Comparison of ENCODE assay signal across 9 cellular contexts in the genomic region with DNA sequence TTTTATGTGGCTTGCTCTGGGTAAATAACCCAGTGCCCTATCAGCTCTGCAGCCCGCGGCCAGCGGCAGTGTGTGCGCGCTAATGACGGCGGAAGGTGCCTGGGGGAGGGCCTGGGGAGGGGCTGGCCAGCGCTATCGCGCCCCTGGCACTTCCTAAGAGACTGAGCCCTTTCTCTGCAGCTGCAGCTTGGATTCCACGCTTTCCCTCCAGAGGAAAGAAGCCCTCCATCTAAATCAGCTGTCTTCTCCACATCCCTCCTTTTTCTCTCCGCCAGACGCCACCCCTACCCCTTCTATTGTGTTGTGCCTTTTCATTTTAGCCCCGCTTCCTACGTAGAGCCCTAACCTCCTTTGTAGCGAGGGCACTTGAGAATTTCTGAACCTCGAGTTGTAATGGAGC. TPM values are rescaled to one million over a fixed set of nuclear protein-coding genes. Genes with fewer than 3 reads are reported as not detected.
DNase-seq lines count a peak whose midpoint lies in the region; ATAC-seq, FAIRE-seq and TF ChIP-seq lines count a peak whose summit lies in the region.
"Had no signal": no experiment of that assay in that cellular context is flagged by ENCODE, and none has a peak within 500 bp of the region (broad histone marks: within the 10 kb centered on the region; RNA-seq: fewer than 3 reads in every experiment).

No MANE protein-coding gene starts in this region.

- peak overlapping the region; percentile 81 for H3K4me3 Mint-ChIP-seq in T-helper 1 cell treated with Interleukin-12 subunit alpha and Interleukin-12 subunit beta and Interleukin-4 antibody, amounts not matched to agents 30 μg/mL and 1 μg/mL, for 36 hours
- H3K4me3 Mint-ChIP-seq in activated CD8-positive, alpha-beta memory T cell treated with anti-CD3 and anti-CD28 coated beads, Interleukin-2, amount 10 ng/mL, durations not matched to agents 7 days and 5 days = no peak overlapping the region

- H3K36me3 ChIP-seq in esophagus muscularis mucosa = no peaks in the 10 kb centered on the region
- no peaks in the 10 kb centered on the region for H3K36me3 ChIP-seq in pancreas

- ATAC-seq in pancreas = peak; percentile 68 to 84 (median 76)
- no peak for ATAC-seq in activated CD8-positive, alpha-beta memory T cell treated with anti-CD3 and anti-CD28 coated beads, Interleukin-2, amount 10 ng/mL, durations not matched to agents 7 days and 5 days

- no peaks in the 10 kb centered on the region for H3K9me3 ChIP-seq in esophagus muscularis mucosa
- H3K9me3 ChIP-seq in pancreas = no peaks in the 10 kb centered on the region

- no peak for FAIRE-seq in pancreas (lab: Jason Lieb, UNC)

- H3K4me3 ChIP-seq in esophagus muscularis mucosa (peak overlapping the region; percentile 49 to 53 (median 50)), pancreas (peak overlapping the region; percentile 31 to 67 (median 49))

- H3K27me3 ChIP-seq in esophagus muscularis mucosa (peaks cover 0 to 42% (median 11%) of the 10 kb centered on the region in 4 donors), pancreas (peaks cover 0 to 6% (median 1%) of the 10 kb centered on the region in 4 donors)

- no peaks in the 10 kb centered on the region for H3K36me3 Mint-ChIP-seq in T-helper 1 cell treated with Interleukin-12 subunit alpha and Interleukin-12 subunit beta and Interleukin-4 antibody, amounts not matched to agents 30 μg/mL and 1 μg/mL, for 36 hours (ENCODE audit: low read depth)
- H3K36me3 Mint-ChIP-seq in activated CD8-positive, alpha-beta memory T cell treated with anti-CD3 and anti-CD28 coated beads, Interleukin-2, amount 10 ng/mL, durations not matched to agents 7 days and 5 days = no peaks in the 10 kb centered on the region

- TF ChIP-seq CTCF in esophagus muscularis mucosa (IDR thresholded peaks at IDR 0.05) (no peak), pancreas (IDR thresholded peaks at IDR 0.05) (no peak)

- no peak overlapping the region for H3K27ac Mint-ChIP-seq in T-helper 1 cell treated with Interleukin-12 subunit alpha and Interleukin-12 subunit beta and Interleukin-4 antibody, amounts not matched to agents 30 μg/mL and 1 μg/mL, for 36 hours
- H3K27ac Mint-ChIP-seq in activated CD8-positive, alpha-beta memory T cell treated with anti-CD3 and anti-CD28 coated beads, Interleukin-2, amount 10 ng/mL, durations not matched to agents 7 days and 5 days = no peak overlapping the region

- no peak for TF ChIP-seq EP300 in esophagus muscularis mucosa (IDR thresholded peaks at IDR 0.05)

- H3K27me3 Mint-ChIP-seq in T-helper 1 cell treated with Interleukin-12 subunit alpha and Interleukin-12 subunit beta and Interleukin-4 antibody, amounts not matched to agents 30 μg/mL and 1 μg/mL, for 36 hours (ENCODE audit: low read depth) = peaks cover 49% of the 10 kb centered on the region
- peaks cover 44% of the 10 kb centered on the region for H3K27me3 Mint-ChIP-seq in activated CD8-positive, alpha-beta memory T cell treated with anti-CD3 and anti-CD28 coated beads, Interleukin-2, amount 10 ng/mL, durations not matched to agents 7 days and 5 days

- intact Hi-C loops in esophagus muscularis mucosa (cut with DNase I) = no loop called here
- intact Hi-C loops in pancreas (cut with DNase I) = no loop called here

- H3K4me1 ChIP-seq in esophagus muscularis mucosa (peaks cover 13 to 19% (median 19%) of the 10 kb centered on the region in 4 donors), pancreas (no peaks in the 10 kb centered on the region)

- DNase-seq in T-helper 1 cell (no peak), esophagus muscularis mucosa (ENCODE audit: extremely low spot score) (no peak), pancreas (peak; percentile 36 to 80 (median 60)), retina (no peak)
- no peak for DNase-seq in stimulated activated CD4-positive, alpha-beta T cell treated with anti-CD3 and anti-CD28 coated beads, Interleukin-2, amount 100 ng/mL, for 48 hours
- DNase-seq in activated CD8-positive, alpha-beta memory T cell treated with anti-CD3 and anti-CD28 coated beads, Interleukin-2, amount 10 ng/mL, durations not matched to agents 7 days and 5 days = no peak

- WGBS in esophagus muscularis mucosa = under 1% methylated on average over 17 of the region's 17 CpGs
- 1% methylated on average over 17 of the region's 17 CpGs for WGBS in pancreas, 2 donors

- CTCF ChIA-PET in activated CD8-positive, alpha-beta memory T cell treated with anti-CD3 and anti-CD28 coated beads, Interleukin-2, amount 10 ng/mL, durations not matched to agents 7 days and 5 days (lab: Charles Lee) = no interaction called here

- no peaks in the 10 kb centered on the region for H3K9me3 Mint-ChIP-seq in T-helper 1 cell treated with Interleukin-12 subunit alpha and Interleukin-12 subunit beta and Interleukin-4 antibody, amounts not matched to agents 30 μg/mL and 1 μg/mL, for 36 hours
- H3K9me3 Mint-ChIP-seq in activated CD8-positive, alpha-beta memory T cell treated with anti-CD3 and anti-CD28 coated beads, Interleukin-2, amount 10 ng/mL, durations not matched to agents 7 days and 5 days (ENCODE audit: low read depth) = no peaks in the 10 kb centered on the region

- H3K27ac ChIP-seq in esophagus muscularis mucosa (replicated peaks in 1 of 4) (no peak overlapping the region), pancreas (peak overlapping the region in 2 of 4 donors; percentile 57 to 58)

- TF ChIP-seq POLR2A in esophagus muscularis mucosa (IDR thresholded peaks at IDR 0.05; ENCODE audit: low read depth) = no peak

- H3K4me1 Mint-ChIP-seq in T-helper 1 cell treated with Interleukin-12 subunit alpha and Interleukin-12 subunit beta and Interleukin-4 antibody, amounts not matched to agents 30 μg/mL and 1 μg/mL, for 36 hours (ENCODE audit: low read depth) = peaks cover 10% of the 10 kb centered on the region
- H3K4me1 Mint-ChIP-seq in activated CD8-positive, alpha-beta memory T cell treated with anti-CD3 and anti-CD28 coated beads, Interleukin-2, amount 10 ng/mL, durations not matched to agents 7 days and 5 days = peaks cover 16% of the 10 kb centered on the region

TF ChIP-seq in PFSK-1, 5 proteins besides CTCF, POLR2A, EP300 and RAD21:
- no peak for TF ChIP-seq FOXP2 (optimal IDR thresholded peaks at IDR 0.05; ENCODE audit: borderline replicate concordance, extremely low read depth, extremely low read length, insufficient read depth)
- TF ChIP-seq REST (IDR thresholded peaks at IDR 0.05; ENCODE audit: insufficient read depth in 1 of 2, low read depth in 2 of 2, low read length in 2 of 2) = peak; percentile 29 to 60; a peak in 3 of 4 replicates
- TF ChIP-seq SIN3A (IDR thresholded peaks at IDR 0.05; ENCODE audit: borderline replicate concordance, insufficient read depth, low read length) = no peak
- no peak for TF ChIP-seq POLR2AphosphoS5 (IDR thresholded peaks at IDR 0.05; ENCODE audit: low read depth, low read length)
- TF ChIP-seq TAF1 (IDR thresholded peaks at IDR 0.05; ENCODE audit: borderline replicate concordance, insufficient read depth, low read length) = no peak
TF ChIP-seq in PFSK-1: peak in this region for 1.

RNA-seq across cellular contexts. Expression of gene RAB3C, which starts 0.9 kb away (rescaled TPM):
- polyA plus RNA-seq in PFSK-1 (2012; ENCODE audit: insufficient read length, low read depth) = 8.9 TPM
- total RNA-seq in esophagus muscularis mucosa (1 to 10 TPM; 2.6 to 9.6 (median 5.9) TPM), pancreas (1 to 10 TPM; 1.7 to 9.0 (median 6.2) TPM)
- polyA plus RNA-seq in pancreas = 1 to 10 TPM; 3.0 to 5.4 TPM
- not detected for total RNA-seq in activated CD8-positive, alpha-beta memory T cell treated with anti-CD3 and anti-CD28 coated beads, Interleukin-2, amount 10 ng/mL, durations not matched to agents 7 days and 5 days
- total RNA-seq: T-helper 1 cell treated with Interleukin-12 subunit alpha and Interleukin-12 subunit beta and Interleukin-4 antibody, amounts not matched to agents 30 ng/mL and 1 ng/mL, for 36 hours had no signal

Comparison
In these comparisons a context has a peak if more than half of its experiments do, and no peak if none do; other contexts are left out.
1. DNase-seq: peak in pancreas (6 of 6); none in T-helper 1 cell (0 of 5), esophagus muscularis mucosa (single experiment), retina (single experiment), stimulated activated CD4-positive, alpha-beta T cell treated with anti-CD3 and anti-CD28 coated beads, Interleukin-2, amount 100 ng/mL, for 48 hours (0 of 2) and activated CD8-positive, alpha-beta memory T cell treated with anti-CD3 and anti-CD28 coated beads, Interleukin-2, amount 10 ng/mL, durations not matched to agents 7 days and 5 days (single experiment).